ENCODE assay signal across 10 cellular contexts in the genomic region with DNA sequence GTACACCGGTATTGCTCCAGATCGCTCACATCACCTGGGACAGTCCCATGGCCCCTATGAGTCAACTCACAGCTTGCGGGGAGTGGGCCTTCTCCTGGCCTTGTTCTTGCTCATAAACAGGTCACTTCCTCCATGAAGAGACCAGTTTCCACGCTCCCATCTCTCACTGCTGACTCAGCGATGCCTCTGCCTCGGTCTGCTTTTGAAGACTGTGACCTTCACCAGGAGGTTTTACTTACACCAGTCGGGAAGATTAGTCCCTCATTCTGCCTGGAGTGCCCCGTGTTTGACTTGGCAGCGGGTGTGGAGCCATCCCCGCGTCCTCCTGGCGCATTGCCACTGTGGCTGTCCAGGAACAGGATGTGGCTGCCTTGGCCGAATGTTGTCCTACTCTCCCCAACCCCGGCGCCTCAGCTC.
DNase-seq lines count a peak whose midpoint lies in the region; TF ChIP-seq lines count a peak whose summit lies in the region.
"Had no signal": no experiment of that assay in that cellular context is flagged by ENCODE, and none has a peak within 500 bp of the region (broad histone marks: within the 10 kb centered on the region; RNA-seq: fewer than 3 reads in every experiment).

No MANE protein-coding gene starts in this region.

- no peaks in the 10 kb centered on the region for H3K36me3 ChIP-seq in kidney epithelial cell (ENCODE audit: control insufficient read depth, insufficient read depth, low read length)
- no peaks in the 10 kb centered on the region for H3K36me3 ChIP-seq in PC-9 (ENCODE audit: low read depth)

- H3K9me3 Mint-ChIP-seq in activated CD4-positive, alpha-beta memory T cell treated with anti-CD3 and anti-CD28 coated beads, Interleukin-2, amount 10 ng/mL, durations not matched to agents 7 days and 5 days: no peaks in the 10 kb centered on the region
- H3K9me3 Mint-ChIP-seq in CD14-positive monocyte: peaks cover 0 to 4% (median 0%) of the 10 kb centered on the region in 7 donors
- H3K9me3 Mint-ChIP-seq in nephron progenitor cell: peaks cover 13% of the 10 kb centered on the region
- H3K9me3 Mint-ChIP-seq: central memory CD8-positive, alpha-beta T cell had no signal

- no peaks in the 10 kb centered on the region for H3K27me3 Mint-ChIP-seq in activated CD4-positive, alpha-beta memory T cell treated with anti-CD3 and anti-CD28 coated beads, Interleukin-2, amount 10 ng/mL, durations not matched to agents 7 days and 5 days
- H3K27me3 Mint-ChIP-seq in CD14-positive monocyte (ENCODE audit: low read depth in 3 of 3): peaks cover 0 to 2% (median 0%) of the 10 kb centered on the region in 3 donors
- no peaks in the 10 kb centered on the region for H3K27me3 Mint-ChIP-seq in nephron progenitor cell (ENCODE audit: low read depth, poor library complexity)
- H3K27me3 Mint-ChIP-seq: central memory CD8-positive, alpha-beta T cell had no signal

- H3K4me3 Mint-ChIP-seq in activated CD4-positive, alpha-beta memory T cell treated with anti-CD3 and anti-CD28 coated beads, Interleukin-2, amount 10 ng/mL, durations not matched to agents 7 days and 5 days: no peak overlapping the region
- H3K4me3 Mint-ChIP-seq in CD14-positive monocyte (no peak overlapping the region), nephron progenitor cell (no peak overlapping the region)
- H3K4me3 Mint-ChIP-seq: central memory CD8-positive, alpha-beta T cell had no signal

- intact Hi-C loops in CD14-positive monocyte (cut with micrococcal nuclease) (no loop called here), PC-9 (cut with micrococcal nuclease; ENCODE audit: unreplicated experiment) (no loop called here)

- H3K4me1 ChIP-seq in PC-9 (replicated peaks; ENCODE audit: insufficient read depth): no peaks in the 10 kb centered on the region

- no peak overlapping the region for H2AFZ ChIP-seq in PC-9

- no peaks in the 10 kb centered on the region for H3K9me3 ChIP-seq in PC-9 (ENCODE audit: insufficient read depth, low read depth)

- H3K36me3 Mint-ChIP-seq in activated CD4-positive, alpha-beta memory T cell treated with anti-CD3 and anti-CD28 coated beads, Interleukin-2, amount 10 ng/mL, durations not matched to agents 7 days and 5 days (ENCODE audit: low read depth): peaks cover 32% of the 10 kb centered on the region
- peaks cover 21 to 35% of the 10 kb centered on the region in 2 donors for H3K36me3 Mint-ChIP-seq in CD14-positive monocyte
- H3K36me3 Mint-ChIP-seq in nephron progenitor cell (ENCODE audit: low read depth): peaks cover 58% of the 10 kb centered on the region

- H3K4me3 ChIP-seq in kidney epithelial cell (ENCODE audit: low read depth, low read length) (no peak overlapping the region), PC-9 (no peak overlapping the region)

- peak; percentile 28 for DNase-seq in stimulated activated naive CD4-positive, alpha-beta T cell treated with Interleukin-2 at 50 U/mL for 16 hours (lab: John Stamatoyannopoulos, UW)
- DNase-seq in stimulated activated naive CD4-positive, alpha-beta T cell (lab: John Stamatoyannopoulos, UW): no peak
- peak; percentile 25 for DNase-seq in activated CD4-positive, alpha-beta memory T cell treated with anti-CD3 and anti-CD28 coated beads, Interleukin-2, amount 10 ng/mL, durations not matched to agents 7 days and 5 days
- DNase-seq in kidney epithelial cell (ENCODE audit: low read depth) (peak; percentile 14), CD14-positive monocyte (ENCODE audit: low spot score) (no peak), nephron progenitor cell (no peak), PC-9 (no peak), foreskin melanocyte (no peak)
- DNase-seq: NCI-H1105 treated with DMSO at 0.1 percent for 48 hours had no signal

- no peak overlapping the region for H3K27ac Mint-ChIP-seq in activated CD4-positive, alpha-beta memory T cell treated with anti-CD3 and anti-CD28 coated beads, Interleukin-2, amount 10 ng/mL, durations not matched to agents 7 days and 5 days
- H3K27ac Mint-ChIP-seq in CD14-positive monocyte (peak overlapping the region in 1 of 7 donors; percentile 25), nephron progenitor cell (no peak overlapping the region)

- peaks cover 1% of the 10 kb centered on the region for H3K4me1 Mint-ChIP-seq in activated CD4-positive, alpha-beta memory T cell treated with anti-CD3 and anti-CD28 coated beads, Interleukin-2, amount 10 ng/mL, durations not matched to agents 7 days and 5 days
- peaks cover 18% of the 10 kb centered on the region for H3K4me1 Mint-ChIP-seq in CD14-positive monocyte
- H3K4me1 Mint-ChIP-seq in nephron progenitor cell: peaks cover 21% of the 10 kb centered on the region
- H3K4me1 Mint-ChIP-seq: central memory CD8-positive, alpha-beta T cell had no signal

- no peak for TF ChIP-seq CTCF in kidney epithelial cell (IDR thresholded peaks at IDR 0.05; ENCODE audit: insufficient read depth, low read length, poor library complexity, severe bottlenecking)
- TF ChIP-seq CTCF in CD14-positive monocyte (IDR thresholded peaks at IDR 0.05): no peak
- no peak for TF ChIP-seq CTCF in nephron progenitor cell (IDR thresholded peaks at IDR 0.05)
- no peak for TF ChIP-seq CTCF in PC-9 (conservative IDR thresholded peaks at IDR 0.05)

- POLR2A ChIA-PET in activated CD4-positive, alpha-beta memory T cell treated with anti-CD3 and anti-CD28 coated beads, Interleukin-2, amount 10 ng/mL, durations not matched to agents 7 days and 5 days (lab: Charles Lee): no interaction called here
- POLR2A ChIA-PET in PC-9 (lab: Charles Lee; ENCODE audit: unreplicated experiment): no interaction called here

- H3K27ac ChIP-seq in PC-9: no peak overlapping the region

- H3K4me2 ChIP-seq in PC-9: no peak overlapping the region

- CTCF ChIA-PET in activated CD4-positive, alpha-beta memory T cell treated with anti-CD3 and anti-CD28 coated beads, Interleukin-2, amount 10 ng/mL, durations not matched to agents 7 days and 5 days (lab: Charles Lee): no interaction called here
- CTCF ChIA-PET in PC-9 (lab: Charles Lee): no interaction called here

- no peaks in the 10 kb centered on the region for H3K9me2 ChIP-seq in PC-9 (ENCODE audit: insufficient read depth)

- H3K79me2 ChIP-seq in PC-9 (ENCODE audit: low read depth): no peaks in the 10 kb centered on the region

- no peaks in the 10 kb centered on the region for H3K27me3 ChIP-seq in kidney epithelial cell (ENCODE audit: control insufficient read depth, insufficient read depth, low read length)
- no peaks in the 10 kb centered on the region for H3K27me3 ChIP-seq in PC-9 (ENCODE audit: insufficient read depth, low read depth)

- no peaks in the 10 kb centered on the region for H3F3A ChIP-seq in PC-9 (ENCODE audit: insufficient read depth, low read depth)

- no peaks in the 10 kb centered on the region for H4K20me1 ChIP-seq in PC-9 (ENCODE audit: insufficient read depth)

- no TSS peak for BruUV-seq in PC-9 (replicated peaks; lab: Mats Ljungman, UMichigan)

Comparison
In these comparisons a context has a peak if more than half of its experiments do, and no peak if none do; other contexts are left out.
1. DNase-seq: peak in stimulated activated naive CD4-positive, alpha-beta T cell treated with Interleukin-2 at 50 U/mL for 16 hours (single experiment), activated CD4-positive, alpha-beta memory T cell treated with anti-CD3 and anti-CD28 coated beads, Interleukin-2, amount 10 ng/mL, durations not matched to agents 7 days and 5 days (single experiment) and kidney epithelial cell (single experiment); none in stimulated activated naive CD4-positive, alpha-beta T cell (0 of 6), CD14-positive monocyte (single experiment), nephron progenitor cell (single experiment), PC-9 (0 of 2) and foreskin melanocyte (single experiment).